In genomic region chr6:107676002-107676401, GRCh38 we compare ENCODE assay signal across 14 cellular contexts.
DNase-seq lines count a peak whose midpoint lies in the region; ATAC-seq and TF ChIP-seq lines count a peak whose summit lies in the region.
"Had no signal": no experiment of that assay in that cellular context is flagged by ENCODE, and none has a peak within 500 bp of the region (broad histone marks: within the 10 kb centered on the region; RNA-seq: fewer than 3 reads in every experiment).

No MANE protein-coding gene starts in this region.

- TF ChIP-seq CTCF in AG10803 (conservative IDR thresholded peaks at IDR 0.05; ENCODE audit: low read length), result no peak
- TF ChIP-seq CTCF in MM.1S (IDR thresholded peaks at IDR 0.05; ENCODE audit: low read length), result no peak

- H4K20me1 ChIP-seq in MM.1S (ENCODE audit: insufficient read depth, low read length), result no peaks in the 10 kb centered on the region

- no peaks in the 10 kb centered on the region for H3F3A ChIP-seq in MM.1S (ENCODE audit: insufficient read depth, low read length)

- no peaks in the 10 kb centered on the region for H3K79me2 ChIP-seq in MM.1S (ENCODE audit: low read length)

- no peak overlapping the region for H3K27ac ChIP-seq in MM.1S (ENCODE audit: low read length)
- H3K27ac ChIP-seq: cardiac muscle cell, coronary artery, ovary, SJCRH30, upper lobe of right lung had no signal

- H3K36me3 ChIP-seq in MM.1S (replicated peaks; ENCODE audit: insufficient read depth, low read length), result no peaks in the 10 kb centered on the region
- H3K36me3 ChIP-seq: cardiac muscle cell, heart left ventricle, ovary, SJCRH30, upper lobe of right lung had no signal

- no peak overlapping the region for H3K9ac ChIP-seq in MM.1S (ENCODE audit: low read length)

- H3K4me3 ChIP-seq in AG10803 (ENCODE audit: low read length), result no peak overlapping the region
- no peak overlapping the region for H3K4me3 ChIP-seq in MM.1S (ENCODE audit: low read length)
- H3K4me3 ChIP-seq: cardiac muscle cell, coronary artery, ovary, SJCRH30, upper lobe of right lung had no signal

- no peak overlapping the region for H3K4me2 ChIP-seq in MM.1S (ENCODE audit: low read depth, low read length)

- no peaks in the 10 kb centered on the region for H3K9me3 ChIP-seq in MM.1S (replicated peaks; ENCODE audit: insufficient read depth, low read length)
- H3K9me3 ChIP-seq: heart left ventricle, ovary, SJCRH30, upper lobe of right lung had no signal

- no peak for ATAC-seq in GM18873 (IDR thresholded peaks at IDR 0.05; ENCODE audit: low FRiP score, unreplicated experiment)

- DNase-seq in AG10803 (ENCODE audit: low read depth) (peak; percentile 64), MM.1S (no peak), dermis blood vessel endothelial cell (peak; percentile 63), occipital lobe (lab: John Stamatoyannopoulos, UW) (peak; percentile 18), NCI-H128 (lab: John Stamatoyannopoulos, UW; ENCODE audit: unreplicated experiment) (no peak), ecto neural progenitor cell (ENCODE audit: low spot score) (no peak), NCI-H345 (lab: John Stamatoyannopoulos, UW) (no peak)

- 0 out of 2 replicates have a peak overlapping the region, but pooled peaks have one; percentile 82 for H2AFZ ChIP-seq in MM.1S (ENCODE audit: low read length)

- H3K4me1 ChIP-seq in MM.1S (ENCODE audit: low read length), result peaks cover 11% of the 10 kb centered on the region

- no peaks in the 10 kb centered on the region for H3K27me3 ChIP-seq in MM.1S (replicated peaks; ENCODE audit: insufficient read depth, low read length)
- H3K27me3 ChIP-seq: cardiac muscle cell, heart left ventricle, ovary, SJCRH30, upper lobe of right lung had no signal

- H3K9me2 ChIP-seq in MM.1S (replicated peaks; ENCODE audit: insufficient read depth, low read length), result no peaks in the 10 kb centered on the region

Comparison
In these comparisons a context has a peak if more than half of its experiments do, and no peak if none do; other contexts are left out.
1. DNase-seq: peak in AG10803 (single experiment), dermis blood vessel endothelial cell (single experiment) and occipital lobe (single experiment); none in MM.1S (single experiment), NCI-H128 (single experiment), ecto neural progenitor cell (single experiment) and NCI-H345 (single experiment).